Comparison of ENCODE assay signal across 8 cellular contexts in the genomic region with DNA sequence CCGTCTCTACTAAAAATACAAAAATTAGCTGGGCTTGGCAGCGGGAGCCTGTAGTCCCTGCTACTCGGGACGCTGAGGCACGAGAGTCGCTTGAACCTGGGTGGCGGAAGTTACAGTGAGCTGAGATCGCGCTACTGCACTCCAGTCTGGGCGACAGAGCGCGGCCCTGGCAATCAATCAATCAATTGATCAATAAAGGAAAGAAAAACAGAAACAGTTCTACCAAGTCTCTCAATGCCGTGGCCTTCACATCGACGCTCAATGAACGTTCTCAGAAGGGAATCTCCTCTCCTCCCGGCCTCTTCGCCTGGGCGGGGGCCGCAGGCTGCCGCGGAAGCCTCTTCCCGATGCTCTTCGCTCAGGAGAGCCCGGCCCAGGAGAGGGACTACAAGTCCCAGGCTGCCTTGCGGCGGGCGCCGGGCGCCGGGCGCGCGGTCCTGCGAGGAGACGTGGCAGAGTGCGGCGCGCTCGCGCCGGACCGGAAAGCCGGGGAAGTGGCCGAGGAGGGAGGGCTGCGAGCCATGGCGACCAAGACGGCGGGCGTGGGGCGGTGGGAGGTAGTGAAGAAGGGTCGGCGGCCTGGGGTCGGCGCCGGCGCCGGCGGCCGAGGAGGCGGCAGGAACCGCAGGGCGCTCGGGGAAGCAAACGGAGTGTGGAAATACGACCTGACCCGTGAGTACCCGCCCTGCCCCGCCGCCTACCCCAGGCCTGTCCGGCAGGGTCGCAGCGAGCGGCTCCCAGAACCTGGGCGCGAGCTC. TPM values are rescaled to one million over a fixed set of nuclear protein-coding genes. Genes with fewer than 3 reads are reported as not detected.
A peak's percentile ranks its signal among the peaks of the same experiment; 100 is the strongest.
DNase-seq lines count a peak whose midpoint lies in the region; ATAC-seq and TF ChIP-seq lines count a peak whose summit lies in the region.

Gene TMEM214 (plus strand): TSS at position 471 of the 758 bp plus-strand sequence. CDS start 51 bp downstream, at position 522.

- H3K27ac ChIP-seq in Karpas-422 (ENCODE audit: low read length) = no peak within 1 kb of the TSS
- H3K27ac ChIP-seq in RWPE1 = peak within 1 kb of the TSS; percentile 67
- H3K27ac ChIP-seq in neural cell (ENCODE audit: low read length) = peak within 1 kb of the TSS; percentile 38
- peak within 1 kb of the TSS; percentile 85 to 96 (median 88) for H3K27ac ChIP-seq in stomach

- peaks cover 17% of the 10 kb centered on the region; the same call in 1 of the 2 replicates for H3K36me3 ChIP-seq in Karpas-422 (ENCODE audit: insufficient read depth, low read length)
- no peaks in the 10 kb centered on the region for H3K36me3 ChIP-seq in neural cell (ENCODE audit: insufficient read depth, low read length)
- peaks cover 27 to 43% (median 41%) of the 10 kb centered on the region in 4 donors for H3K36me3 ChIP-seq in stomach

- H3K79me2 ChIP-seq in Karpas-422 (ENCODE audit: low read length) (peaks cover 27% of the 10 kb centered on the region), neural cell (replicated peaks; ENCODE audit: insufficient read depth, low read length) (peaks cover 3% of the 10 kb centered on the region)

- H3K9me2 ChIP-seq in Karpas-422 (replicated peaks; ENCODE audit: insufficient read depth, low read length) (no peaks in the 10 kb centered on the region), neural cell (ENCODE audit: insufficient read depth, low read length) (no peaks in the 10 kb centered on the region)

- no peaks in the 10 kb centered on the region for H3F3A ChIP-seq in neural cell (ENCODE audit: insufficient read depth, low read length, poor library complexity, severe bottlenecking)

- TF ChIP-seq CTCF in RWPE1 (conservative IDR thresholded peaks at IDR 0.05; ENCODE audit: low read depth) (no peak), neural cell (IDR thresholded peaks at IDR 0.05; ENCODE audit: poor library complexity, severe bottlenecking) (no peak), stomach (IDR thresholded peaks at IDR 0.05) (no peak)

- CTCF ChIA-PET in RWPE1 (lab: Yijun Ruan, JAX) = interaction anchor here (2.3 kb wide), 1 partner anchor 16 kb away, joined by 5 read pairs; no protein-coding TSS in a partner anchor

- peak; percentile 91 for ATAC-seq in GM21825 (IDR thresholded peaks at IDR 0.05; ENCODE audit: unreplicated experiment)

- H3K4me1 ChIP-seq in Karpas-422 (ENCODE audit: low read length) = peaks cover 17% of the 10 kb centered on the region
- peaks cover 9 to 40% (median 30%) of the 10 kb centered on the region in 4 donors for H3K4me1 ChIP-seq in stomach

- peak; percentile 39 for TF ChIP-seq RAD21 in neural cell (conservative IDR thresholded peaks at IDR 0.05)

- H3K4me2 ChIP-seq in Karpas-422 (ENCODE audit: low read depth, low read length, poor library complexity, severe bottlenecking) (peak within 1 kb of the TSS; percentile 94), neural cell (ENCODE audit: low read length) (peak within 1 kb of the TSS; percentile 95)

- TF ChIP-seq POLR2A in stomach (IDR thresholded peaks at IDR 0.05) = peak in 1 of 4 donors; percentile 50

- TF ChIP-seq EP300 in neural cell (conservative IDR thresholded peaks at IDR 0.05; ENCODE audit: poor library complexity, severe bottlenecking) = peak; percentile 42
- TF ChIP-seq EP300 in stomach (IDR thresholded peaks at IDR 0.05) = no peak

- 0 to 1% (median 0%) methylated on average over 36 to 76 of the region's 76 CpGs for WGBS in stomach, 5 donors

- no peaks in the 10 kb centered on the region for H3K27me3 ChIP-seq in Karpas-422 (ENCODE audit: low read length)
- no peaks in the 10 kb centered on the region for H3K27me3 ChIP-seq in neural cell (ENCODE audit: insufficient read depth, low read depth, low read length)
- no peaks in the 10 kb centered on the region for H3K27me3 ChIP-seq in stomach

- H2AFZ ChIP-seq in Karpas-422 (ENCODE audit: low read length) (peak within 1 kb of the TSS; percentile 96), neural cell (ENCODE audit: low read depth, low read length) (peak within 1 kb of the TSS; percentile 42)

- intact Hi-C loops in stomach (cut with DNase I; ENCODE audit: low total_unique reads) = loop anchor here (10.0 kb wide), 1 partner anchor 52 kb away; the partner anchor contains the start of gene KHK

- H3K9ac ChIP-seq in Karpas-422 (ENCODE audit: low read length) (peak within 1 kb of the TSS; percentile 92), neural cell (ENCODE audit: low read length) (peak within 1 kb of the TSS; percentile 68)

- POLR2A ChIA-PET in RWPE1 (lab: Yijun Ruan, JAX; ENCODE audit: low non-redundant PET) = interaction anchor here (0.8 to 0.9 kb wide), 2 partner anchors 19 kb away, joined by 3 read pairs; partner anchors contain the start of gene AGBL5

- DNase-seq in EH (ENCODE audit: low read depth) (peak; percentile 91), Karpas-422 (peak; percentile 92), RWPE1 (ENCODE audit: low spot score) (peak; percentile 92), fibroblast of the conjunctiva (ENCODE audit: low read depth) (peak; percentile 81), stomach (peak; percentile 92)
- DNase-seq in activated T-helper 9 cell treated with anti-CD3 and anti-CD28 coated beads, Interleukin-2, amount 50 U/mL, for 16 hours (ENCODE audit: low read depth) = peak; percentile 69

- H3K9me3 ChIP-seq in Karpas-422 (ENCODE audit: low read length) (no peaks in the 10 kb centered on the region), neural cell (ENCODE audit: low read length) (no peaks in the 10 kb centered on the region), stomach (no peaks in the 10 kb centered on the region)

- H3K4me3 ChIP-seq in Karpas-422 (ENCODE audit: low read length) = peak within 1 kb of the TSS; percentile 85
- H3K4me3 ChIP-seq in neural cell (ENCODE audit: low read length) = peak within 1 kb of the TSS; percentile 87
- H3K4me3 ChIP-seq in stomach = peak within 1 kb of the TSS; percentile 78 to 99 (median 88)

- no peaks in the 10 kb centered on the region for H4K20me1 ChIP-seq in Karpas-422 (ENCODE audit: insufficient read depth, low read depth, low read length)
- no peaks in the 10 kb centered on the region for H4K20me1 ChIP-seq in neural cell (ENCODE audit: insufficient read depth)

TF ChIP-seq in neural cell, 6 proteins besides CTCF, POLR2A, EP300 and RAD21:
- TF ChIP-seq TAF1 (IDR thresholded peaks at IDR 0.05; ENCODE audit: low read depth) = peak; percentile 37
- peak; percentile 58 for TF ChIP-seq POLR2AphosphoS5 (IDR thresholded peaks at IDR 0.05)
- TF ChIP-seq, protein P1, sequence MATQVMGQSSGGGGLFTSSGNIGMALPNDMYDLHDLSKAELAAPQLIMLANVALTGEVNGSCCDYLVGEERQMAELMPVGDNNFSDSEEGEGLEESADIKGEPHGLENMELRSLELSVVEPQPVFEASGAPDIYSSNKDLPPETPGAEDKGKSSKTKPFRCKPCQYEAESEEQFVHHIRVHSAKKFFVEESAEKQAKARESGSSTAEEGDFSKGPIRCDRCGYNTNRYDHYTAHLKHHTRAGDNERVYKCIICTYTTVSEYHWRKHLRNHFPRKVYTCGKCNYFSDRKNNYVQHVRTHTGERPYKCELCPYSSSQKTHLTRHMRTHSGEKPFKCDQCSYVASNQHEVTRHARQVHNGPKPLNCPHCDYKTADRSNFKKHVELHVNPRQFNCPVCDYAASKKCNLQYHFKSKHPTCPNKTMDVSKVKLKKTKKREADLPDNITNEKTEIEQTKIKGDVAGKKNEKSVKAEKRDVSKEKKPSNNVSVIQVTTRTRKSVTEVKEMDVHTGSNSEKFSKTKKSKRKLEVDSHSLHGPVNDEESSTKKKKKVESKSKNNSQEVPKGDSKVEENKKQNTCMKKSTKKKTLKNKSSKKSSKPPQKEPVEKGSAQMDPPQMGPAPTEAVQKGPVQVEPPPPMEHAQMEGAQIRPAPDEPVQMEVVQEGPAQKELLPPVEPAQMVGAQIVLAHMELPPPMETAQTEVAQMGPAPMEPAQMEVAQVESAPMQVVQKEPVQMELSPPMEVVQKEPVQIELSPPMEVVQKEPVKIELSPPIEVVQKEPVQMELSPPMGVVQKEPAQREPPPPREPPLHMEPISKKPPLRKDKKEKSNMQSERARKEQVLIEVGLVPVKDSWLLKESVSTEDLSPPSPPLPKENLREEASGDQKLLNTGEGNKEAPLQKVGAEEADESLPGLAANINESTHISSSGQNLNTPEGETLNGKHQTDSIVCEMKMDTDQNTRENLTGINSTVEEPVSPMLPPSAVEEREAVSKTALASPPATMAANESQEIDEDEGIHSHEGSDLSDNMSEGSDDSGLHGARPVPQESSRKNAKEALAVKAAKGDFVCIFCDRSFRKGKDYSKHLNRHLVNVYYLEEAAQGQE (IDR thresholded peaks at IDR 0.05; ENCODE audit: borderline replicate concordance) = peak; percentile 28
- TF ChIP-seq SMC3 (conservative IDR thresholded peaks at IDR 0.05; ENCODE audit: poor library complexity) = peak; percentile 20
- TF ChIP-seq MXI1 (conservative IDR thresholded peaks at IDR 0.05; ENCODE audit: poor library complexity, severe bottlenecking) = peak; percentile 89
- no peak for TF ChIP-seq EZH2 (IDR thresholded peaks at IDR 0.05; ENCODE audit: borderline replicate concordance, insufficient read depth, low read length, poor library complexity, severe bottlenecking)

RNA-seq across cellular contexts. Expression of gene TMEM214, which starts in this region (rescaled TPM):
- total RNA-seq in Karpas-422 (2014; rRNA removed; shearing (Covaris generic); ENCODE audit: low replicate concordance) = 20.8 and 31.8 TPM in 2 replicates
- polyA plus RNA-seq in neural cell (10.3 and 14.9 TPM in 2 replicates), stomach (10 to 100 TPM; 17.1 to 35.1 (median 28.1) TPM)
- polyA minus RNA-seq in neural cell = 14.6 TPM in 2 replicates
- total RNA-seq in stomach = 100 to 1,000 TPM in 2 of 5 donors, 10 to 100 TPM in 3; 30.1 to 206 (median 89.5) TPM
